In the genomic region with DNA sequence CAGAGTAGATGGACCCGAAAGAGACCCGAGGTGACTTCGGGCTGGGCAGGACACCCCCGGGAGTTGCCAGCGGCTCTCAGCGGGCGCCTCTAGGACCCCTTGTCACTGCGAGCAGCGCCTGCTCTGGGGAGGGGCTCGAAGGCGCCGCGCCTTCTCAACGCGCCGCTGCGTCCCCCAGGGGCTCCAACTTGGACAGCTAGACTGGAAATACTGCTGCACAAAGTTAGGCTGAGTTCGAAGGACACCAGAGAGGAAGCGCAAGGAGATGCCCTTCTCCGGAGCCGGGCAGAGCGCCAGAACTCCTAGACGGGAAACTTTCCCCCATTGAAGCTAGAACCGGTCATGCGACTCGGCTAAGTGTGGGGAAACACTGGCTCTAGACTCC, we compare ENCODE assay signal across 8 cellular contexts. TPM values are rescaled to one million over a fixed set of nuclear protein-coding genes. Genes with fewer than 3 reads are reported as not detected.
DNase-seq lines count a peak whose midpoint lies in the region; ATAC-seq, FAIRE-seq and TF ChIP-seq lines count a peak whose summit lies in the region.

No MANE protein-coding gene starts in this region.

- no peak for ATAC-seq in GM21360 (IDR thresholded peaks at IDR 0.05; ENCODE audit: unreplicated experiment)
- no peak for ATAC-seq in GM19452 (IDR thresholded peaks at IDR 0.05; ENCODE audit: unreplicated experiment)

- peak overlapping the region; percentile 38 for H3K9ac ChIP-seq in astrocyte (ENCODE audit: low read length)
- H3K9ac ChIP-seq in iPS-15b (ENCODE audit: low read depth, low read length) = no peak overlapping the region

- peak overlapping the region; percentile 23 for H2AFZ ChIP-seq in astrocyte (ENCODE audit: low read depth, low read length)

- peaks cover 3% of the 10 kb centered on the region for H3K9me3 Mint-ChIP-seq in astrocyte (ENCODE audit: unreplicated experiment)
- no peaks in the 10 kb centered on the region for H3K9me3 Mint-ChIP-seq in activated T-helper 1 cell treated with anti-CD3 and anti-CD28 coated beads, Interleukin-12 subunit alpha, Interleukin-12 subunit beta, Interleukin-2, Interleukin-4 antibody, amounts not matched to agents 30 ng/mL and 10 ng/mL and 1 ng/mL, durations not matched to agents 14 hours and 24 hours and 36 hours

- FAIRE-seq in astrocyte (lab: Jason Lieb, UNC) = no peak

- H3K36me3 ChIP-seq in HEK293 (ENCODE audit: control insufficient read depth in 2 of 2, insufficient read depth in 1 of 2, low read length in 2 of 2) (no peaks in the 10 kb centered on the region), astrocyte (ENCODE audit: insufficient read depth, low read length) (no peaks in the 10 kb centered on the region), iPS-15b (ENCODE audit: control insufficient read depth, insufficient read depth, low read length) (no peaks in the 10 kb centered on the region), sigmoid colon (no peaks in the 10 kb centered on the region)

- H3K4me1 ChIP-seq in HEK293 (ENCODE audit: control insufficient read depth, insufficient read depth, low read length) (no peaks in the 10 kb centered on the region), astrocyte (ENCODE audit: insufficient read depth, low read length) (peaks cover 4% of the 10 kb centered on the region), iPS-15b (ENCODE audit: control insufficient read depth, insufficient read depth, low read length) (no peaks in the 10 kb centered on the region), sigmoid colon (peaks cover 0 to 14% (median 5%) of the 10 kb centered on the region in 4 donors)

- H3K4me2 ChIP-seq in astrocyte (ENCODE audit: low read length) = peak overlapping the region; percentile 96

- peak overlapping the region; percentile 72 for H3K4me3 Mint-ChIP-seq in astrocyte (ENCODE audit: unreplicated experiment)
- no peak overlapping the region for H3K4me3 Mint-ChIP-seq in activated T-helper 1 cell treated with anti-CD3 and anti-CD28 coated beads, Interleukin-12 subunit alpha, Interleukin-12 subunit beta, Interleukin-2, Interleukin-4 antibody, amounts not matched to agents 30 ng/mL and 10 ng/mL and 1 ng/mL, durations not matched to agents 14 hours and 24 hours and 36 hours

- H3K27ac ChIP-seq in HEK293 (ENCODE audit: extremely low read depth, low read depth, low read length) (no peak overlapping the region), astrocyte (ENCODE audit: low read depth, low read length) (no peak overlapping the region), sigmoid colon (peak overlapping the region in 1 of 4 donors; percentile 56)

- 6 to 7% methylated on average over 26 of the region's 26 CpGs for WGBS in sigmoid colon, 2 donors

- no peak for TF ChIP-seq POLR2A in sigmoid colon (IDR thresholded peaks at IDR 0.05)

- H3K79me2 ChIP-seq in astrocyte (ENCODE audit: insufficient read depth, low read length) = no peaks in the 10 kb centered on the region

- no peaks in the 10 kb centered on the region for H3K36me3 Mint-ChIP-seq in astrocyte (ENCODE audit: low read depth, unreplicated experiment)
- H3K36me3 Mint-ChIP-seq in activated T-helper 1 cell treated with anti-CD3 and anti-CD28 coated beads, Interleukin-12 subunit alpha, Interleukin-12 subunit beta, Interleukin-2, Interleukin-4 antibody, amounts not matched to agents 30 ng/mL and 10 ng/mL and 1 ng/mL, durations not matched to agents 14 hours and 24 hours and 36 hours (ENCODE audit: low read depth) = no peaks in the 10 kb centered on the region

- peaks cover 44% of the 10 kb centered on the region for H3K27me3 Mint-ChIP-seq in astrocyte (ENCODE audit: low read depth, unreplicated experiment)
- H3K27me3 Mint-ChIP-seq in activated T-helper 1 cell treated with anti-CD3 and anti-CD28 coated beads, Interleukin-12 subunit alpha, Interleukin-12 subunit beta, Interleukin-2, Interleukin-4 antibody, amounts not matched to agents 30 ng/mL and 10 ng/mL and 1 ng/mL, durations not matched to agents 14 hours and 24 hours and 36 hours (ENCODE audit: insufficient read depth) = peaks cover 18% of the 10 kb centered on the region

- H3K9me3 ChIP-seq in HEK293 (ENCODE audit: control insufficient read depth, insufficient read depth, low read depth, low read length) = no peaks in the 10 kb centered on the region
- H3K9me3 ChIP-seq in astrocyte (ENCODE audit: insufficient read depth, low read depth, low read length) = no peaks in the 10 kb centered on the region
- H3K9me3 ChIP-seq in iPS-15b (ENCODE audit: control insufficient read depth, insufficient read depth, low read length) = no peaks in the 10 kb centered on the region
- H3K9me3 ChIP-seq in sigmoid colon = no peaks in the 10 kb centered on the region

- peak overlapping the region; percentile 36 for H3K4me3 ChIP-seq in HEK293 (ENCODE audit: low read depth, low read length)
- H3K4me3 ChIP-seq in astrocyte (ENCODE audit: insufficient read depth, low read depth, low read length) = peak overlapping the region; percentile 57
- H3K4me3 ChIP-seq in iPS-15b (ENCODE audit: low read depth, low read length) = peak overlapping the region; percentile 46
- H3K4me3 ChIP-seq in sigmoid colon = peak overlapping the region; percentile 57 to 69 (median 60)

- DNase-seq in astrocyte (ENCODE audit: low read depth) (no peak), sigmoid colon (no peak), hippocampal formation (lab: John Stamatoyannopoulos, UW) (no peak)
- DNase-seq in activated T-helper 1 cell treated with anti-CD3 and anti-CD28 coated beads, Interleukin-12 subunit alpha, Interleukin-12 subunit beta, Interleukin-2, Interleukin-4 antibody, amounts not matched to agents 30 ng/mL and 10 ng/mL and 1 ng/mL, durations not matched to agents 14 hours and 24 hours and 36 hours (ENCODE audit: low spot score) = no peak

- H3K27me3 ChIP-seq in astrocyte (ENCODE audit: insufficient read depth, low read length) = peaks cover 32% of the 10 kb centered on the region
- H3K27me3 ChIP-seq in iPS-15b (ENCODE audit: control insufficient read depth, insufficient read depth, low read length) = peaks cover 45% of the 10 kb centered on the region
- peaks cover 0 to 18% (median 0%) of the 10 kb centered on the region in 3 donors for H3K27me3 ChIP-seq in sigmoid colon

- intact Hi-C loops in sigmoid colon (cut with DNase I) = loop anchor here (5.0 to 10.0 kb wide), 2 partner anchors 157 to 436 kb away; no protein-coding TSS in a partner anchor
- intact Hi-C loops in activated T-helper 1 cell treated with anti-CD3 and anti-CD28 coated beads, Interleukin-12 subunit alpha, Interleukin-12 subunit beta, Interleukin-2, Interleukin-4 antibody, amounts not matched to agents 30 ng/mL and 10 ng/mL and 1 ng/mL, durations not matched to agents 14 hours and 24 hours and 36 hours (cut with micrococcal nuclease) = no loop called here

- CTCF ChIA-PET in HEK293 (lab: Yijun Ruan, JAX) = interaction anchor here (0.6 to 1.5 kb wide), 2 partner anchors 9 to 48 kb away, joined by 3 to 4 read pairs; no protein-coding TSS in a partner anchor

- H3K4me1 Mint-ChIP-seq in astrocyte (ENCODE audit: low read depth, unreplicated experiment) = no peaks in the 10 kb centered on the region
- no peaks in the 10 kb centered on the region for H3K4me1 Mint-ChIP-seq in activated T-helper 1 cell treated with anti-CD3 and anti-CD28 coated beads, Interleukin-12 subunit alpha, Interleukin-12 subunit beta, Interleukin-2, Interleukin-4 antibody, amounts not matched to agents 30 ng/mL and 10 ng/mL and 1 ng/mL, durations not matched to agents 14 hours and 24 hours and 36 hours (ENCODE audit: low read depth)

- no peaks in the 10 kb centered on the region for H4K20me1 ChIP-seq in astrocyte (ENCODE audit: insufficient read depth, low read length)

- POLR2A ChIA-PET in HEK293 (lab: Yijun Ruan, JAX) = no interaction called here

- no peak for TF ChIP-seq EP300 in sigmoid colon (IDR thresholded peaks at IDR 0.05)

- no peak for TF ChIP-seq CTCF in HEK293 (tag by site-specific recombination; IDR thresholded peaks at IDR 0.05)
- TF ChIP-seq CTCF in astrocyte (IDR thresholded peaks at IDR 0.05; ENCODE audit: insufficient read depth, low read depth, low read length) = no peak
- TF ChIP-seq CTCF in sigmoid colon (IDR thresholded peaks at IDR 0.05) = no peak

- H3K27ac Mint-ChIP-seq in astrocyte (ENCODE audit: unreplicated experiment) = no peak overlapping the region
- H3K27ac Mint-ChIP-seq in activated T-helper 1 cell treated with anti-CD3 and anti-CD28 coated beads, Interleukin-12 subunit alpha, Interleukin-12 subunit beta, Interleukin-2, Interleukin-4 antibody, amounts not matched to agents 30 ng/mL and 10 ng/mL and 1 ng/mL, durations not matched to agents 14 hours and 24 hours and 36 hours = no peak overlapping the region

TF ChIP-seq in HEK293, 187 proteins besides CTCF, POLR2A, EP300 and RAD21:
- TF ChIP-seq EGR2 (tag by site-specific recombination; IDR thresholded peaks at IDR 0.05; ENCODE audit: low read depth) (no peak), ZNF335 (tag by site-specific recombination; conservative IDR thresholded peaks at IDR 0.05) (peak; percentile 62)

RNA-seq across cellular contexts. Expression of gene KCNIP4, which starts 0.5 kb away (rescaled TPM):
- total RNA-seq in astrocyte (0.26 and 0.59 TPM in 2 replicates), sigmoid colon (10 to 100 TPM in 3 of 4 donors, 1 to 10 TPM in 1; 9.1 to 28.5 (median 19.4) TPM)
- polyA plus RNA-seq in sigmoid colon = under 1 TPM in 2 of 3 donors, not detected in 1; 0.60 to 0.79 TPM
- total RNA-seq in activated T-helper 1 cell treated with anti-CD3 and anti-CD28 coated beads, Interleukin-12 subunit alpha, Interleukin-12 subunit beta, Interleukin-2, Interleukin-4 antibody, amounts not matched to agents 30 ng/mL and 10 ng/mL and 1 ng/mL, durations not matched to agents 14 hours and 24 hours and 36 hours = not detected in 2 replicates
